ENCODE assay signal across 40 cellular contexts in genomic region chr2:31373127-31373526, GRCh38. TPM values are rescaled to one million over a fixed set of nuclear protein-coding genes. Genes with fewer than 3 reads are reported as not detected.
"Had no signal": no experiment of that assay in that cellular context is flagged by ENCODE, and none has a peak within 500 bp of the region (broad histone marks: within the 10 kb centered on the region; RNA-seq: fewer than 3 reads in every experiment).

No MANE protein-coding gene starts in this region.

- H3K4me3 ChIP-seq: adrenal gland, ascending aorta, body of pancreas, breast epithelium, cardiac muscle cell had no signal

- H3K4me1 ChIP-seq: adrenal gland, ascending aorta, breast epithelium had no signal

- H3K27me3 ChIP-seq: adrenal gland, ascending aorta, body of pancreas, brain microvascular endothelial cell, breast epithelium, cardiac muscle cell had no signal

- H3K27ac Mint-ChIP-seq: activated naive CD4-positive, alpha-beta T cell treated with anti-CD3 and anti-CD28 coated beads for 36 hours; activated naive CD4-positive, alpha-beta T cell treated with anti-CD3 and anti-CD28 coated beads, Interleukin-2, amount 10 ng/mL, durations not matched to agents 7 days and 5 days; activated naive CD4-positive, alpha-beta T cell treated with anti-CD3 and anti-CD28 coated beads, Interleukin-2, amount 50 U/mL, for 24 hours; activated naive CD4-positive, alpha-beta T cell treated with anti-CD3 and anti-CD28 coated beads, Interleukin-2, amount 50 U/mL, for 72 hours; activated naive CD8-positive, alpha-beta T cell; activated naive CD8-positive, alpha-beta T cell treated with anti-CD3 and anti-CD28 coated beads for 36 hours; activated naive CD8-positive, alpha-beta T cell treated with anti-CD3 and anti-CD28 coated beads, Interleukin-2, amount 10 ng/mL, durations not matched to agents 7 days and 5 days; activated naive CD8-positive, alpha-beta T cell treated with anti-CD3 and anti-CD28 coated beads, Interleukin-2, amount 50 U/mL, for 24 hours; activated T-cell treated with anti-CD3 and anti-CD28 coated beads, Interleukin-2, amount 50 U/mL, for 24 hours; activated T-cell treated with anti-CD3 and anti-CD28 coated beads, Interleukin-2, amount 50 U/mL, for 72 hours; activated T-helper 1 cell treated with anti-CD3 and anti-CD28 coated beads, Interleukin-12 subunit alpha, Interleukin-12 subunit beta, Interleukin-2, Interleukin-4 antibody, amounts not matched to agents 30 ng/mL and 10 ng/mL and 1 ng/mL, durations not matched to agents 14 hours and 24 hours and 36 hours; activated T-helper 17 cell treated with anti-CD3 and anti-CD28 coated beads, Interleukin-2, amount 50 U/mL, for 72 hours; activated T-helper 2 cell treated with anti-CD3 and anti-CD28 coated beads, Interferon-gamma antibody, Interleukin-2, Interleukin-4, amounts not matched to agents 10 μg/mL and 5 μg/mL and 100 μg/mL, durations not matched to agents 14 hours and 24 hours and 36 hours; brain had no signal

- H3K4me3 Mint-ChIP-seq: activated naive CD4-positive, alpha-beta T cell treated with anti-CD3 and anti-CD28 coated beads for 36 hours; activated naive CD4-positive, alpha-beta T cell treated with anti-CD3 and anti-CD28 coated beads, Interleukin-2, amount 10 ng/mL, durations not matched to agents 7 days and 5 days; activated naive CD4-positive, alpha-beta T cell treated with anti-CD3 and anti-CD28 coated beads, Interleukin-2, amount 50 U/mL, for 24 hours; activated naive CD8-positive, alpha-beta T cell; activated naive CD8-positive, alpha-beta T cell treated with anti-CD3 and anti-CD28 coated beads for 36 hours; activated naive CD8-positive, alpha-beta T cell treated with anti-CD3 and anti-CD28 coated beads, Interleukin-2, amount 10 ng/mL, durations not matched to agents 7 days and 5 days; activated naive CD8-positive, alpha-beta T cell treated with anti-CD3 and anti-CD28 coated beads, Interleukin-2, amount 50 U/mL, for 24 hours; activated T-cell treated with anti-CD3 and anti-CD28 coated beads, Interleukin-2, amount 50 U/mL, for 24 hours; activated T-cell treated with anti-CD3 and anti-CD28 coated beads, Interleukin-2, amount 50 U/mL, for 4 hours; activated T-cell treated with anti-CD3 and anti-CD28 coated beads, Interleukin-2, amount 50 U/mL, for 72 hours; activated T-helper 1 cell treated with anti-CD3 and anti-CD28 coated beads, Interleukin-12 subunit alpha, Interleukin-12 subunit beta, Interleukin-2, Interleukin-4 antibody, amounts not matched to agents 30 ng/mL and 10 ng/mL and 1 ng/mL, durations not matched to agents 14 hours and 24 hours and 36 hours; activated T-helper 17 cell treated with anti-CD3 and anti-CD28 coated beads, Interleukin-2, amount 50 U/mL, for 72 hours; brain; central memory CD8-positive, alpha-beta T cell had no signal

- H3K27ac ChIP-seq: adrenal gland, ascending aorta, body of pancreas, brain microvascular endothelial cell, breast epithelium, cardiac muscle cell had no signal

- H3K27me3 Mint-ChIP-seq: activated naive CD4-positive, alpha-beta T cell treated with anti-CD3 and anti-CD28 coated beads, Interleukin-2, amount 50 U/mL, for 24 hours; activated naive CD8-positive, alpha-beta T cell; activated naive CD8-positive, alpha-beta T cell treated with anti-CD3 and anti-CD28 coated beads for 36 hours; activated naive CD8-positive, alpha-beta T cell treated with anti-CD3 and anti-CD28 coated beads, Interleukin-2, amount 50 U/mL, for 24 hours; activated T-cell treated with anti-CD3 and anti-CD28 coated beads, Interleukin-2, amount 50 U/mL, for 24 hours; activated T-helper 17 cell treated with anti-CD3 and anti-CD28 coated beads, Interleukin-2, amount 50 U/mL, for 72 hours; central memory CD8-positive, alpha-beta T cell had no signal

- H3K36me3 Mint-ChIP-seq: activated naive CD4-positive, alpha-beta T cell treated with anti-CD3 and anti-CD28 coated beads, Interleukin-2, amount 50 U/mL, for 24 hours; activated naive CD4-positive, alpha-beta T cell treated with anti-CD3 and anti-CD28 coated beads, Interleukin-2, amount 50 U/mL, for 72 hours; activated naive CD8-positive, alpha-beta T cell; activated naive CD8-positive, alpha-beta T cell treated with anti-CD3 and anti-CD28 coated beads for 36 hours; activated naive CD8-positive, alpha-beta T cell treated with anti-CD3 and anti-CD28 coated beads, Interleukin-2, amount 10 ng/mL, durations not matched to agents 7 days and 5 days; brain had no signal

- H3K4me1 Mint-ChIP-seq: activated naive CD4-positive, alpha-beta T cell treated with anti-CD3 and anti-CD28 coated beads, Interleukin-2, amount 50 U/mL, for 24 hours; activated naive CD8-positive, alpha-beta T cell treated with anti-CD3 and anti-CD28 coated beads for 36 hours; activated naive CD8-positive, alpha-beta T cell treated with anti-CD3 and anti-CD28 coated beads, Interleukin-2, amount 10 ng/mL, durations not matched to agents 7 days and 5 days; activated naive CD8-positive, alpha-beta T cell treated with anti-CD3 and anti-CD28 coated beads, Interleukin-2, amount 50 U/mL, for 24 hours; activated T-helper 17 cell treated with anti-CD3 and anti-CD28 coated beads, Interleukin-2, amount 50 U/mL, for 72 hours; brain; central memory CD8-positive, alpha-beta T cell had no signal

- ATAC-seq: activated naive CD4-positive, alpha-beta T cell treated with anti-CD3 and anti-CD28 coated beads, Interleukin-2, amount 50 U/mL, for 72 hours; activated naive CD8-positive, alpha-beta T cell treated with anti-CD3 and anti-CD28 coated beads, Interleukin-2, amount 50 U/mL, for 24 hours; activated T-cell treated with anti-CD3 and anti-CD28 coated beads, Interleukin-2, amount 50 U/mL, for 4 hours; activated T-cell treated with anti-CD3 and anti-CD28 coated beads, Interleukin-2, amount 50 U/mL, for 72 hours; activated T-helper 17 cell treated with anti-CD3 and anti-CD28 coated beads, Interleukin-2, amount 50 U/mL, for 72 hours; body of pancreas had no signal

- H3K9me3 Mint-ChIP-seq: activated naive CD4-positive, alpha-beta T cell treated with anti-CD3 and anti-CD28 coated beads for 36 hours; activated naive CD4-positive, alpha-beta T cell treated with anti-CD3 and anti-CD28 coated beads, Interleukin-2, amount 10 ng/mL, durations not matched to agents 7 days and 5 days; activated naive CD4-positive, alpha-beta T cell treated with anti-CD3 and anti-CD28 coated beads, Interleukin-2, amount 50 U/mL, for 24 hours; activated naive CD4-positive, alpha-beta T cell treated with anti-CD3 and anti-CD28 coated beads, Interleukin-2, amount 50 U/mL, for 72 hours; activated naive CD8-positive, alpha-beta T cell treated with anti-CD3 and anti-CD28 coated beads for 36 hours; activated naive CD8-positive, alpha-beta T cell treated with anti-CD3 and anti-CD28 coated beads, Interleukin-2, amount 10 ng/mL, durations not matched to agents 7 days and 5 days; activated naive CD8-positive, alpha-beta T cell treated with anti-CD3 and anti-CD28 coated beads, Interleukin-2, amount 50 U/mL, for 24 hours; activated T-cell treated with anti-CD3 and anti-CD28 coated beads, Interleukin-2, amount 50 U/mL, for 24 hours; activated T-cell treated with anti-CD3 and anti-CD28 coated beads, Interleukin-2, amount 50 U/mL, for 4 hours; activated T-cell treated with anti-CD3 and anti-CD28 coated beads, Interleukin-2, amount 50 U/mL, for 72 hours; activated T-helper 1 cell treated with anti-CD3 and anti-CD28 coated beads, Interleukin-12 subunit alpha, Interleukin-12 subunit beta, Interleukin-2, Interleukin-4 antibody, amounts not matched to agents 30 ng/mL and 10 ng/mL and 1 ng/mL, durations not matched to agents 14 hours and 24 hours and 36 hours; activated T-helper 17 cell treated with anti-CD3 and anti-CD28 coated beads, Interleukin-2, amount 50 U/mL, for 72 hours; activated T-helper 2 cell treated with anti-CD3 and anti-CD28 coated beads, Interferon-gamma antibody, Interleukin-2, Interleukin-4, amounts not matched to agents 10 μg/mL and 5 μg/mL and 100 μg/mL, durations not matched to agents 14 hours and 24 hours and 36 hours; brain had no signal

- H3K9me3 ChIP-seq: adrenal gland, ascending aorta, body of pancreas, breast epithelium had no signal

- DNase-seq: activated effector memory CD4-positive, alpha-beta T cell treated with anti-CD3 and anti-CD28 coated beads, Interleukin-2, amount 50 U/mL, for 16 hours; activated effector memory CD4-positive, alpha-beta T cell treated with Interleukin-2 at 50 U/mL for 16 hours; activated gamma-delta T cell; activated gamma-delta T cell treated with Interleukin-2 at 50 U/mL for 16 hours; activated naive CD4-positive, alpha-beta T cell; activated naive CD4-positive, alpha-beta T cell treated with anti-CD3 and anti-CD28 coated beads for 36 hours; activated naive CD4-positive, alpha-beta T cell treated with anti-CD3 and anti-CD28 coated beads, Interleukin-2, amount 10 ng/mL, durations not matched to agents 7 days and 5 days; activated naive CD4-positive, alpha-beta T cell treated with anti-CD3 and anti-CD28 coated beads, Interleukin-2, amount 50 U/mL, for 16 hours; activated naive CD4-positive, alpha-beta T cell treated with Interleukin-2 at 50 U/mL for 16 hours; activated naive CD8-positive, alpha-beta T cell treated with anti-CD3 and anti-CD28 coated beads for 36 hours; activated naive CD8-positive, alpha-beta T cell treated with anti-CD3 and anti-CD28 coated beads, Interleukin-2, amount 10 ng/mL, durations not matched to agents 7 days and 5 days; activated naive CD8-positive, alpha-beta T cell treated with anti-CD3 and anti-CD28 coated beads, Interleukin-2, amount 50 U/mL, for 24 hours; activated T-cell treated with anti-CD3 and anti-CD28 coated beads, Interleukin-2, amount 50 U/mL, for 24 hours; activated T-cell treated with anti-CD3 and anti-CD28 coated beads, Interleukin-2, amount 50 U/mL, for 4 hours; activated T-cell treated with anti-CD3 and anti-CD28 coated beads, Interleukin-2, amount 50 U/mL, for 48 hours; activated T-cell treated with anti-CD3 and anti-CD28 coated beads, Interleukin-2, amount 50 U/mL, for 72 hours; adrenal gland; amniotic stem cell; amygdala; anterior cingulate cortex; aorta; body of pancreas; brain microvascular endothelial cell; caudate nucleus; central memory CD4-positive, alpha-beta T cell; cerebellar nuclear complex had no signal

- FAIRE-seq: astrocyte, bronchial epithelial cell had no signal

- H3K36me3 ChIP-seq: adrenal gland, ascending aorta, brain microvascular endothelial cell, breast epithelium, cardiac muscle cell had no signal

RNA-seq across cellular contexts. Expression of gene XDH, which starts 41.4 kb away (rescaled TPM):
- total RNA-seq: activated naive CD4-positive, alpha-beta T cell treated with anti-CD3 and anti-CD28 coated beads for 36 hours; activated naive CD4-positive, alpha-beta T cell treated with anti-CD3 and anti-CD28 coated beads, Interleukin-2, amount 50 U/mL, for 72 hours; activated naive CD8-positive, alpha-beta T cell treated with anti-CD3 and anti-CD28 coated beads for 36 hours; activated naive CD8-positive, alpha-beta T cell treated with anti-CD3 and anti-CD28 coated beads, Interleukin-2, amount 10 ng/mL, durations not matched to agents 7 days and 5 days; activated T-cell treated with anti-CD3 and anti-CD28 coated beads, Interleukin-2, amount 50 U/mL, for 4 hours; activated T-helper 1 cell treated with anti-CD3 and anti-CD28 coated beads, Interleukin-12 subunit alpha, Interleukin-12 subunit beta, Interleukin-2, Interleukin-4 antibody, amounts not matched to agents 30 ng/mL and 10 ng/mL and 1 ng/mL, durations not matched to agents 14 hours and 24 hours and 36 hours; activated T-helper 2 cell treated with anti-CD3 and anti-CD28 coated beads, Interferon-gamma antibody, Interleukin-2, Interleukin-4, amounts not matched to agents 10 μg/mL and 5 μg/mL and 100 μg/mL, durations not matched to agents 14 hours and 24 hours and 36 hours; adrenal gland; aorta; ascending aorta; cardiac septum had no signal
